17 cellular contexts compared by ENCODE assay signal in the genomic region with DNA sequence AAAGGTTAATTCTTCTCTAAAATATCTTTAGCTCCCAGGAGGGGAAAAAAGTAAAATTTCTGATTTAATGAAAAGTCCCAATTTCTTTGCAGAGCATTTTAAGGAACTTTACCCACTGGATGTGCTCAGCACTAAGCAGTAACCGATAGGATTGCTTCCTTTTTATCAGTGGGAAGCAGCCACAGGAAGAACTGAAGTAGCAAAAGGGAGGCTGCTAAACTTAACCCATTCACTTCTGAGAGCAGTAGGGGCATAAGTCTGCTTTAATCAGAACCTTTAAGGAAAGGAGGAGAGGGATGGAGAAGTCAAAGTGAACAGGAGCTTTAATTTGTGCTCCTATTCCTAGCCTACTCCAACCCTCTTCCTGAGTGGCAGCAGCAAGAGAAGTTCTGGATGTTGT. TPM values are rescaled to one million over a fixed set of nuclear protein-coding genes. Genes with fewer than 3 reads are reported as not detected.
DNase-seq lines count a peak whose midpoint lies in the region; ATAC-seq and TF ChIP-seq lines count a peak whose summit lies in the region.
"Had no signal": no experiment of that assay in that cellular context is flagged by ENCODE, and none has a peak within 500 bp of the region (broad histone marks: within the 10 kb centered on the region; RNA-seq: fewer than 3 reads in every experiment).

Gene F8 (minus strand): TSS at position 137 of the 400 bp plus-strand sequence. CDS start 171 bp downstream, outside the sequence.

- H3K27ac ChIP-seq in adipose tissue (ENCODE audit: low read depth, low read length) (no peak within 1 kb of the TSS), right atrium auricular region (peak within 1 kb of the TSS in 1 of 2 donors; percentile 35), subcutaneous abdominal adipose tissue (ENCODE audit: low read depth, low read length) (peak within 1 kb of the TSS; percentile 10)
- H3K27ac ChIP-seq: HL-60, KMS-11 had no signal

- H3K27ac Mint-ChIP-seq in activated T-helper 2 cell treated with anti-CD3 and anti-CD28 coated beads, Interferon-gamma antibody, Interleukin-2, Interleukin-4, amounts not matched to agents 10 μg/mL and 5 μg/mL and 100 μg/mL, durations not matched to agents 14 hours and 24 hours and 36 hours: no peak within 1 kb of the TSS
- H3K27ac Mint-ChIP-seq: activated CD4-positive, alpha-beta T cell treated with anti-CD3 and anti-CD28 coated beads, Interleukin-2, amount 10 ng/mL, durations not matched to agents 7 days and 5 days; activated T-helper 1 cell treated with anti-CD3 and anti-CD28 coated beads, Interleukin-12 subunit alpha, Interleukin-12 subunit beta, Interleukin-2, Interleukin-4 antibody, amounts not matched to agents 30 ng/mL and 10 ng/mL and 1 ng/mL, durations not matched to agents 14 hours and 24 hours and 36 hours; B cell had no signal

- H3K4me3 ChIP-seq in right atrium auricular region (peak within 1 kb of the TSS; percentile 16 to 27), subcutaneous abdominal adipose tissue (ENCODE audit: low read depth in 1 of 5, low read length in 5 of 5) (peak within 1 kb of the TSS in 4 of 5 donors; percentile 40 to 61 (median 53))

- H3K27me3 ChIP-seq in right atrium auricular region (no peaks in the 10 kb centered on the region), subcutaneous abdominal adipose tissue (ENCODE audit: control insufficient read depth in 5 of 5, insufficient read depth in 4 of 5, low read length in 5 of 5) (no peaks in the 10 kb centered on the region)

- peaks cover 5% of the 10 kb centered on the region for H3K4me1 Mint-ChIP-seq in activated T-helper 2 cell treated with anti-CD3 and anti-CD28 coated beads, Interferon-gamma antibody, Interleukin-2, Interleukin-4, amounts not matched to agents 10 μg/mL and 5 μg/mL and 100 μg/mL, durations not matched to agents 14 hours and 24 hours and 36 hours (ENCODE audit: low read depth)
- H3K4me1 Mint-ChIP-seq: activated CD4-positive, alpha-beta T cell treated with anti-CD3 and anti-CD28 coated beads, Interleukin-2, amount 10 ng/mL, durations not matched to agents 7 days and 5 days had no signal

- H3K27me3 Mint-ChIP-seq in activated T-helper 2 cell treated with anti-CD3 and anti-CD28 coated beads, Interferon-gamma antibody, Interleukin-2, Interleukin-4, amounts not matched to agents 10 μg/mL and 5 μg/mL and 100 μg/mL, durations not matched to agents 14 hours and 24 hours and 36 hours (ENCODE audit: low read depth): peaks cover 9% of the 10 kb centered on the region
- H3K27me3 Mint-ChIP-seq: B cell had no signal

- TF ChIP-seq CTCF in right atrium auricular region (IDR thresholded peaks at IDR 0.05): no peak

- intact Hi-C loops in activated T-helper 2 cell treated with anti-CD3 and anti-CD28 coated beads, Interferon-gamma antibody, Interleukin-2, Interleukin-4, amounts not matched to agents 10 μg/mL and 5 μg/mL and 100 μg/mL, durations not matched to agents 14 hours and 24 hours and 36 hours (cut with micrococcal nuclease): no loop called here

- H3K36me3 ChIP-seq in right atrium auricular region (no peaks in the 10 kb centered on the region), subcutaneous abdominal adipose tissue (ENCODE audit: control insufficient read depth in 5 of 5, insufficient read depth in 5 of 5, low read length in 5 of 5) (no peaks in the 10 kb centered on the region)

- no peaks in the 10 kb centered on the region for H3K9me3 ChIP-seq in right atrium auricular region
- no peaks in the 10 kb centered on the region for H3K9me3 ChIP-seq in subcutaneous abdominal adipose tissue (ENCODE audit: control insufficient read depth in 5 of 5, low read length in 5 of 5)

- DNase-seq in Kasumi-1 (lab: John Stamatoyannopoulos, UW): peak; percentile 24 to 55
- DNase-seq in right atrium auricular region (ENCODE audit: low spot score): no peak
- no peak for DNase-seq in activated T-cell treated with anti-CD3 and anti-CD28 coated beads for 4 hours
- DNase-seq in activated T-helper 2 cell treated with anti-CD3 and anti-CD28 coated beads, Interferon-gamma antibody, Interleukin-2, Interleukin-4, amounts not matched to agents 10 μg/mL and 5 μg/mL and 100 μg/mL, durations not matched to agents 14 hours and 24 hours and 36 hours (ENCODE audit: low spot score): no peak
- DNase-seq in superior temporal gyrus (ENCODE audit: extremely low spot score): no peak
- DNase-seq: activated CD4-positive, alpha-beta T cell treated with anti-CD3 and anti-CD28 coated beads, Interleukin-2, amount 10 ng/mL, durations not matched to agents 7 days and 5 days; cerebellar nuclear complex; NCI-H1417; NCI-H226; stimulated activated naive CD4-positive, alpha-beta T cell treated with Interleukin-2 at 50 U/mL for 16 hours had no signal

- 5 to 9% (median 7%) methylated on average over 1 of the region's 1 CpG for WGBS in adipose tissue, 3 donors

- no peak within 1 kb of the TSS for H3K4me3 Mint-ChIP-seq in activated T-helper 2 cell treated with anti-CD3 and anti-CD28 coated beads, Interferon-gamma antibody, Interleukin-2, Interleukin-4, amounts not matched to agents 10 μg/mL and 5 μg/mL and 100 μg/mL, durations not matched to agents 14 hours and 24 hours and 36 hours (ENCODE audit: low read depth)
- H3K4me3 Mint-ChIP-seq: activated CD4-positive, alpha-beta T cell treated with anti-CD3 and anti-CD28 coated beads, Interleukin-2, amount 10 ng/mL, durations not matched to agents 7 days and 5 days; activated T-helper 1 cell treated with anti-CD3 and anti-CD28 coated beads, Interleukin-12 subunit alpha, Interleukin-12 subunit beta, Interleukin-2, Interleukin-4 antibody, amounts not matched to agents 30 ng/mL and 10 ng/mL and 1 ng/mL, durations not matched to agents 14 hours and 24 hours and 36 hours; B cell had no signal

- H3K36me3 Mint-ChIP-seq in activated T-helper 2 cell treated with anti-CD3 and anti-CD28 coated beads, Interferon-gamma antibody, Interleukin-2, Interleukin-4, amounts not matched to agents 10 μg/mL and 5 μg/mL and 100 μg/mL, durations not matched to agents 14 hours and 24 hours and 36 hours (ENCODE audit: low read depth): no peaks in the 10 kb centered on the region

- H3K9ac ChIP-seq in subcutaneous abdominal adipose tissue (ENCODE audit: low read length in 5 of 5): peak within 1 kb of the TSS in 2 of 5 donors; percentile 21 to 66
- H3K9ac ChIP-seq: KMS-11 had no signal

- H3K4me1 ChIP-seq in right atrium auricular region (no peaks in the 10 kb centered on the region), subcutaneous abdominal adipose tissue (ENCODE audit: control insufficient read depth in 5 of 5, insufficient read depth in 5 of 5, low read length in 5 of 5) (peaks cover 0 to 6% (median 0%) of the 10 kb centered on the region in 5 donors)

- ATAC-seq in HG02610 (IDR thresholded peaks at IDR 0.05; ENCODE audit: unreplicated experiment): no peak

- H3K9me3 Mint-ChIP-seq in activated T-helper 2 cell treated with anti-CD3 and anti-CD28 coated beads, Interferon-gamma antibody, Interleukin-2, Interleukin-4, amounts not matched to agents 10 μg/mL and 5 μg/mL and 100 μg/mL, durations not matched to agents 14 hours and 24 hours and 36 hours: no peaks in the 10 kb centered on the region
- H3K9me3 Mint-ChIP-seq: activated CD4-positive, alpha-beta T cell treated with anti-CD3 and anti-CD28 coated beads, Interleukin-2, amount 10 ng/mL, durations not matched to agents 7 days and 5 days; activated T-helper 1 cell treated with anti-CD3 and anti-CD28 coated beads, Interleukin-12 subunit alpha, Interleukin-12 subunit beta, Interleukin-2, Interleukin-4 antibody, amounts not matched to agents 30 ng/mL and 10 ng/mL and 1 ng/mL, durations not matched to agents 14 hours and 24 hours and 36 hours had no signal

RNA-seq across cellular contexts. Expression of gene F8, which starts in this region (rescaled TPM):
- polyA plus RNA-seq in adipose tissue: 10 to 100 TPM in 2 of 3 donors, 1 to 10 TPM in 1; 5.1 to 26.7 (median 25.8) TPM
- 10 to 100 TPM; 41.2 to 42.9 TPM for total RNA-seq in right atrium auricular region
- total RNA-seq in activated T-helper 2 cell treated with anti-CD3 and anti-CD28 coated beads, Interferon-gamma antibody, Interleukin-2, Interleukin-4, amounts not matched to agents 10 μg/mL and 5 μg/mL and 100 μg/mL, durations not matched to agents 14 hours and 24 hours and 36 hours: 3.6 and 3.7 TPM in 2 replicates

Comparison
In these comparisons a context has a peak if more than half of its experiments do, and no peak if none do; other contexts are left out.
1. DNase-seq: peak in Kasumi-1 (2 of 2); none in right atrium auricular region (single experiment), activated T-cell treated with anti-CD3 and anti-CD28 coated beads for 4 hours (single experiment), activated T-helper 2 cell treated with anti-CD3 and anti-CD28 coated beads, Interferon-gamma antibody, Interleukin-2, Interleukin-4, amounts not matched to agents 10 μg/mL and 5 μg/mL and 100 μg/mL, durations not matched to agents 14 hours and 24 hours and 36 hours (single experiment) and superior temporal gyrus (single experiment).